ENCODE assay signal across 10 cellular contexts in genomic region chr16:16062023-16062932, GRCh38.
DNase-seq lines count a peak whose midpoint lies in the region; ATAC-seq, FAIRE-seq and TF ChIP-seq lines count a peak whose summit lies in the region.
"Had no signal": no experiment of that assay in that cellular context is flagged by ENCODE, and none has a peak within 500 bp of the region (broad histone marks: within the 10 kb centered on the region; RNA-seq: fewer than 3 reads in every experiment).

No MANE protein-coding gene starts in this region.

- H3K27me3 Mint-ChIP-seq in T-helper 17 cell (no peaks in the 10 kb centered on the region), chondrocyte (ENCODE audit: low read depth) (no peaks in the 10 kb centered on the region)

- H3K9me3 ChIP-seq in T-helper 17 cell (ENCODE audit: control insufficient read depth, low read length, poor library complexity, severe bottlenecking) (no peaks in the 10 kb centered on the region), left ventricle myocardium inferior (replicated peaks) (no peaks in the 10 kb centered on the region), kidney (ENCODE audit: control insufficient read depth in 1 of 2, low read length in 2 of 2) (no peaks in the 10 kb centered on the region)

- H3K27ac Mint-ChIP-seq in T-helper 17 cell (peak overlapping the region; percentile 86), chondrocyte (ENCODE audit: unreplicated experiment) (no peak overlapping the region)

- TF ChIP-seq CTCF in AG10803 (conservative IDR thresholded peaks at IDR 0.05; ENCODE audit: low read length) (no peak; the same call in 1 of the 2 replicates), left ventricle myocardium inferior (IDR thresholded peaks at IDR 0.05; ENCODE audit: borderline replicate concordance) (no peak), chondrocyte (IDR thresholded peaks at IDR 0.05) (no peak), kidney (IDR thresholded peaks at IDR 0.05; ENCODE audit: borderline replicate concordance, extremely low read depth, insufficient read depth) (no peak)

- intact Hi-C loops in left ventricle myocardium inferior (cut with micrococcal nuclease) = no loop called here
- intact Hi-C loops in kidney (cut with DNase I) = loop anchor here (10.0 kb wide), 1 partner anchor 47 kb away; no protein-coding TSS in a partner anchor

- ATAC-seq in T-helper 17 cell = peak; percentile 58
- no peak for ATAC-seq in GM18517 (IDR thresholded peaks at IDR 0.05; ENCODE audit: unreplicated experiment)

- H3K36me3 ChIP-seq in left ventricle myocardium inferior (peaks cover 25% of the 10 kb centered on the region), kidney (ENCODE audit: control insufficient read depth in 1 of 2, insufficient read depth in 2 of 2, low read length in 2 of 2) (peaks cover 0 to 2% of the 10 kb centered on the region in 2 donors)

- no peak for FAIRE-seq in kidney (lab: Jason Lieb, UNC)

- H3K27ac ChIP-seq in left ventricle myocardium inferior (replicated peaks) = peak overlapping the region; percentile 66
- no peak overlapping the region for H3K27ac ChIP-seq in kidney (ENCODE audit: low read depth in 2 of 2, low read length in 2 of 2)

- H3K4me3 Mint-ChIP-seq in T-helper 17 cell = no peak overlapping the region
- no peak overlapping the region for H3K4me3 Mint-ChIP-seq in chondrocyte (ENCODE audit: unreplicated experiment)
- H3K4me3 Mint-ChIP-seq: neural crest cell had no signal

- H3K4me1 Mint-ChIP-seq in T-helper 17 cell (peaks cover 15% of the 10 kb centered on the region), chondrocyte (ENCODE audit: low read depth) (peaks cover 5% of the 10 kb centered on the region)
- H3K4me1 Mint-ChIP-seq: neural crest cell had no signal

- no peaks in the 10 kb centered on the region for H3K27me3 ChIP-seq in left ventricle myocardium inferior (ENCODE audit: low read depth)

- H3K4me1 ChIP-seq in left ventricle myocardium inferior (peaks cover 17% of the 10 kb centered on the region), kidney (ENCODE audit: control insufficient read depth in 1 of 2, insufficient read depth in 1 of 2, low read depth in 1 of 2, low read length in 2 of 2) (no peaks in the 10 kb centered on the region)

- H3K36me3 Mint-ChIP-seq in T-helper 17 cell (ENCODE audit: low read depth) = peaks cover 3% of the 10 kb centered on the region
- peaks cover 25% of the 10 kb centered on the region for H3K36me3 Mint-ChIP-seq in chondrocyte (ENCODE audit: low read depth)

- H3K9me3 Mint-ChIP-seq in chondrocyte (ENCODE audit: low read depth) = no peaks in the 10 kb centered on the region
- H3K9me3 Mint-ChIP-seq: neural crest cell had no signal

- DNase-seq in AG10803 (ENCODE audit: low read depth) (peak; percentile 35), GM19238 (ENCODE audit: insufficient read length, low spot score) (peak; percentile 35), T-helper 17 cell (no peak), left ventricle myocardium inferior (peak; percentile 29), superior temporal gyrus (ENCODE audit: extremely low spot score) (no peak), chondrocyte (ENCODE audit: low spot score) (no peak), kidney (no peak)
- DNase-seq: NCI-H187 treated with DMSO at 0.1 percent for 48 hours had no signal

- H3K4me3 ChIP-seq in AG10803 (ENCODE audit: low read length) (no peak overlapping the region), left ventricle myocardium inferior (no peak overlapping the region), kidney (ENCODE audit: low read length in 2 of 2) (no peak overlapping the region)

- no peak overlapping the region for H3K9ac ChIP-seq in kidney (ENCODE audit: low read length in 2 of 2)

Comparison
In these comparisons a context has a peak if more than half of its experiments do, and no peak if none do; other contexts are left out.
1. DNase-seq: peak in AG10803 (single experiment), GM19238 (single experiment) and left ventricle myocardium inferior (single experiment); none in T-helper 17 cell (0 of 3), superior temporal gyrus (single experiment), chondrocyte (single experiment) and kidney (single experiment).